In genomic region chr1:39158330-39159086, GRCh38 we compare ENCODE assay signal across 8 cellular contexts. TPM values are rescaled to one million over a fixed set of nuclear protein-coding genes. Genes with fewer than 3 reads are reported as not detected.
A peak's percentile ranks its signal among the peaks of the same experiment; 100 is the strongest.
DNase-seq lines count a peak whose midpoint lies in the region; ATAC-seq lines count a peak whose summit lies in the region.

No MANE protein-coding gene starts in this region.

- H4K5ac ChIP-seq in mesendoderm (ENCODE audit: low read length) = no peak overlapping the region

- no peak overlapping the region for H2BK15ac ChIP-seq in mesendoderm (replicated peaks; ENCODE audit: low read depth)

- DNase-seq in D341Med (ENCODE audit: low spot score) (peak; percentile 90), NCI-H1092 (lab: John Stamatoyannopoulos, UW) (peak; percentile 36), cerebellar cortex (ENCODE audit: low spot score) (peak; percentile 83), mesendoderm (peak; percentile 81), NK-92 (lab: John Stamatoyannopoulos, UW; ENCODE audit: unreplicated experiment) (no peak), occipital lobe (lab: John Stamatoyannopoulos, UW) (no peak)

- peak overlapping the region; percentile 17 for H3K9ac ChIP-seq in mesendoderm (ENCODE audit: low read length)

- no peaks in the 10 kb centered on the region for H3K36me3 ChIP-seq in mesendoderm (ENCODE audit: control insufficient read depth, insufficient read depth, low read length)

- H3K23ac ChIP-seq in mesendoderm (ENCODE audit: low read length) = no peak overlapping the region

- ATAC-seq in HG03280 (IDR thresholded peaks at IDR 0.05; ENCODE audit: unreplicated experiment) = no peak
- ATAC-seq in HG03442 (IDR thresholded peaks at IDR 0.05; ENCODE audit: unreplicated experiment) = no peak

- H3K4me2 ChIP-seq in mesendoderm (ENCODE audit: low read length) = peak overlapping the region; percentile 6

- H3K4me3 ChIP-seq in mesendoderm (ENCODE audit: low read length) = no peak overlapping the region

- peak overlapping the region; percentile 34 for H3K56ac ChIP-seq in mesendoderm (ENCODE audit: low read length)

- peaks cover 9% of the 10 kb centered on the region for H3K79me1 ChIP-seq in mesendoderm (ENCODE audit: low read length)

- no peaks in the 10 kb centered on the region for H3K27me3 ChIP-seq in mesendoderm (ENCODE audit: insufficient read depth, low read length, poor library complexity)

- no peak overlapping the region for H4K8ac ChIP-seq in mesendoderm (ENCODE audit: low read depth, low read length)

- H3K27ac ChIP-seq in mesendoderm (ENCODE audit: low read depth, low read length) = no peak overlapping the region

- no peak overlapping the region for H2BK120ac ChIP-seq in mesendoderm (ENCODE audit: low read depth, low read length)

- H3K4me1 ChIP-seq in mesendoderm (ENCODE audit: control insufficient read depth, low read depth, low read length) = peaks cover 20% of the 10 kb centered on the region

- peak overlapping the region; percentile 31 for H3K18ac ChIP-seq in mesendoderm (ENCODE audit: low read length)

- peak overlapping the region; percentile 41 for H2BK5ac ChIP-seq in mesendoderm (ENCODE audit: low read length)

- H3K4ac ChIP-seq in mesendoderm (ENCODE audit: low read depth, low read length) = no peak overlapping the region

- H3K79me2 ChIP-seq in mesendoderm (ENCODE audit: control insufficient read depth, insufficient read depth, low read length) = peaks cover 34% of the 10 kb centered on the region

- H2AK5ac ChIP-seq in mesendoderm (ENCODE audit: low read length) = peak overlapping the region; percentile 51

- no CpG with 5 or more reads among the region's 11 CpGs for WGBS in mesendoderm (ENCODE audit: extremely low coverage, insufficient coverage, low lambda C conversion rate)

RNA-seq across cellular contexts. Expression of gene MACF1, which starts 46.0 kb away (rescaled TPM):
- polyA plus RNA-seq in mesendoderm (2013, experiment 1 of 2) = 104 TPM
- polyA plus RNA-seq in mesendoderm (2013, experiment 2 of 2) = 101 TPM
- 341 TPM for total RNA-seq in occipital lobe

Comparison
In these comparisons a context has a peak if more than half of its experiments do, and no peak if none do; other contexts are left out.
1. DNase-seq: peak in D341Med (single experiment), NCI-H1092 (single experiment), cerebellar cortex (single experiment) and mesendoderm (single experiment); none in NK-92 (single experiment) and occipital lobe (single experiment).